ENCODE assay signal across 9 cellular contexts in genomic region chr11:32435511-32435946, GRCh38. TPM values are rescaled to one million over a fixed set of nuclear protein-coding genes. Genes with fewer than 3 reads are reported as not detected.
A peak's percentile ranks its signal among the peaks of the same experiment; 100 is the strongest.
DNase-seq lines count a peak whose midpoint lies in the region; ATAC-seq and TF ChIP-seq lines count a peak whose summit lies in the region.
"Had no signal": no experiment of that assay in that cellular context is flagged by ENCODE, and none has a peak within 500 bp of the region (broad histone marks: within the 10 kb centered on the region; RNA-seq: fewer than 3 reads in every experiment).

WT1 (minus strand) TSS chr11:32435539.

- CTCF ChIA-PET in CD8-positive, alpha-beta memory T cell (lab: Charles Lee), result no interaction called here

- peaks cover 14% of the 10 kb centered on the region for H3K27me3 ChIP-seq in CD8-positive, alpha-beta memory T cell (ENCODE audit: insufficient read depth, low read length, poor library complexity, severe bottlenecking)

- H3K27me3 Mint-ChIP-seq in CD8-positive, alpha-beta memory T cell, result peaks cover 54 to 80% of the 10 kb centered on the region in 2 donors
- H3K27me3 Mint-ChIP-seq in naive B cell, result peaks cover 61 to 87% (median 81%) of the 10 kb centered on the region in 3 donors

- H3K27ac Mint-ChIP-seq in CD8-positive, alpha-beta memory T cell, result peak within 1 kb of the TSS in 1 of 8 donors; percentile 39
- H3K27ac Mint-ChIP-seq in naive B cell, result peak within 1 kb of the TSS in 1 of 6 donors; percentile 56

- H3K27ac ChIP-seq in CD8-positive, alpha-beta memory T cell (ENCODE audit: low read depth, low read length), result peak within 1 kb of the TSS; percentile 74
- H3K27ac ChIP-seq in coronary artery, result peak within 1 kb of the TSS in 1 of 2 donors; percentile 42

- H3K36me3 ChIP-seq in CD8-positive, alpha-beta memory T cell (ENCODE audit: insufficient read depth, low read length), result no peaks in the 10 kb centered on the region

- H3K9me3 ChIP-seq in CD8-positive, alpha-beta memory T cell (ENCODE audit: low read length), result no peaks in the 10 kb centered on the region

- H3K4me1 ChIP-seq in CD8-positive, alpha-beta memory T cell (ENCODE audit: insufficient read depth, low read length), result no peaks in the 10 kb centered on the region

- ATAC-seq in naive B cell (ENCODE audit: low read depth in 2 of 2), result no peak
- no peak for ATAC-seq in GM21737 (IDR thresholded peaks at IDR 0.05; ENCODE audit: unreplicated experiment)

- no peaks in the 10 kb centered on the region for H3K36me3 Mint-ChIP-seq in CD8-positive, alpha-beta memory T cell
- H3K36me3 Mint-ChIP-seq in naive B cell, result peaks cover under 1 to 5% of the 10 kb centered on the region in 2 donors

- no peak for DNase-seq in CD8-positive, alpha-beta memory T cell
- DNase-seq in M059J (ENCODE audit: low read depth), result peak; percentile 58
- no peak for DNase-seq in coronary artery (ENCODE audit: low spot score)
- DNase-seq in naive B cell, result no peak
- DNase-seq in NCI-H2196 treated with DMSO at 0.1 percent for 48 hours (lab: John Stamatoyannopoulos, UW; ENCODE audit: unreplicated experiment), result no peak
- DNase-seq in posterior vena cava (ENCODE audit: low spot score), result no peak
- no peak for DNase-seq in NCI-H1092 treated with DMSO at 0.1 percent for 48 hours (lab: John Stamatoyannopoulos, UW)

- peak within 1 kb of the TSS in 4 of 7 donors; percentile 41 to 57 (median 42) for H3K4me3 Mint-ChIP-seq in CD8-positive, alpha-beta memory T cell
- H3K4me3 Mint-ChIP-seq in naive B cell, result peak within 1 kb of the TSS in 5 of 8 donors; percentile 21 to 69 (median 42)

- H3K9me3 Mint-ChIP-seq in CD8-positive, alpha-beta memory T cell, result peaks cover 0 to 4% (median 0%) of the 10 kb centered on the region in 5 donors
- peaks cover 0 to 7% (median 0%) of the 10 kb centered on the region in 7 donors for H3K9me3 Mint-ChIP-seq in naive B cell

- H3K4me3 ChIP-seq in CD8-positive, alpha-beta memory T cell (ENCODE audit: low read length), result no peak within 1 kb of the TSS
- H3K4me3 ChIP-seq in coronary artery, result peak within 1 kb of the TSS; percentile 69

- H3K4me1 Mint-ChIP-seq in CD8-positive, alpha-beta memory T cell, result peaks cover 31 to 55% (median 31%) of the 10 kb centered on the region in 3 donors
- peaks cover 19 to 50% (median 45%) of the 10 kb centered on the region in 3 donors for H3K4me1 Mint-ChIP-seq in naive B cell

- POLR2A ChIA-PET in CD8-positive, alpha-beta memory T cell (lab: Charles Lee), result no interaction called here

- intact Hi-C loops in posterior vena cava (cut with DNase I), result no loop called here

- TF ChIP-seq CTCF in coronary artery (IDR thresholded peaks at IDR 0.05), result no peak

RNA-seq across cellular contexts. Expression of gene WT1, which starts in this region (rescaled TPM):
- not detected for total RNA-seq in CD8-positive, alpha-beta memory T cell
- polyA plus RNA-seq in CD8-positive, alpha-beta memory T cell, result not detected
- 4.6 and 5.9 TPM in 2 replicates for total RNA-seq in M059J (2014; rRNA removed; shearing (Covaris generic))
- not detected for polyA plus RNA-seq in naive B cell (ENCODE audit: low read depth in 6 of 6)
- 1 to 10 TPM; 1.4 to 3.4 TPM for total RNA-seq in posterior vena cava
- total RNA-seq: T-helper 1 cell treated with Interleukin-12 subunit alpha and Interleukin-12 subunit beta and Interleukin-4 antibody, amounts not matched to agents 30 ng/mL and 1 ng/mL, for 36 hours had no signal
